In genomic region chr5:151134228-151134627, GRCh38 we compare ENCODE assay signal across 11 cellular contexts. TPM values are rescaled to one million over a fixed set of nuclear protein-coding genes. Genes with fewer than 3 reads are reported as not detected.
DNase-seq lines count a peak whose midpoint lies in the region; ATAC-seq and TF ChIP-seq lines count a peak whose summit lies in the region.
"Had no signal": no experiment of that assay in that cellular context is flagged by ENCODE, and none has a peak within 500 bp of the region (broad histone marks: within the 10 kb centered on the region; RNA-seq: fewer than 3 reads in every experiment).

No MANE protein-coding gene starts in this region.

- no peak for TF ChIP-seq CTCF in osteoblast (IDR thresholded peaks at IDR 0.05; ENCODE audit: extremely low read depth, low read depth, low read length)
- no peak for TF ChIP-seq CTCF in RWPE1 (conservative IDR thresholded peaks at IDR 0.05; ENCODE audit: low read depth)

- peaks cover 99% of the 10 kb centered on the region for H3K36me3 ChIP-seq in osteoblast (ENCODE audit: insufficient read depth, low read length)

- H3K27ac ChIP-seq in osteoblast (ENCODE audit: low read depth, low read length) (no peak overlapping the region), RWPE1 (no peak overlapping the region)
- H3K27ac ChIP-seq: coronary artery, right lobe of liver had no signal

- DNase-seq in Kasumi-1 (lab: John Stamatoyannopoulos, UW) (no peak), osteoblast (ENCODE audit: insufficient read length, low spot score, missing footprints) (no peak), RWPE1 (ENCODE audit: low spot score) (no peak), NCI-H748 treated with DMSO at 0.1 percent for 48 hours (lab: John Stamatoyannopoulos, UW) (no peak)
- DNase-seq: activated CD4-positive, alpha-beta T cell treated with anti-CD3 and anti-CD28 coated beads, Interleukin-2, amount 50 U/mL, for 1 hour; right lobe of liver had no signal

- peaks cover 10% of the 10 kb centered on the region for H3K79me2 ChIP-seq in osteoblast (ENCODE audit: insufficient read depth, low read length)

- no peak overlapping the region for H3K4me3 ChIP-seq in osteoblast (ENCODE audit: insufficient read depth, low read length)
- H3K4me3 ChIP-seq: coronary artery, right lobe of liver had no signal

- peaks cover 26% of the 10 kb centered on the region for H4K20me1 ChIP-seq in osteoblast (ENCODE audit: insufficient read depth, low read length)

- peak; percentile 64 for ATAC-seq in GM18505 (IDR thresholded peaks at IDR 0.05; ENCODE audit: unreplicated experiment)
- ATAC-seq in GM21360 (IDR thresholded peaks at IDR 0.05; ENCODE audit: unreplicated experiment): peak; percentile 55
- peak; percentile 73 for ATAC-seq in HG03432 (IDR thresholded peaks at IDR 0.05; ENCODE audit: unreplicated experiment)
- peak; percentile 25 for ATAC-seq in esophagus mucosa
- ATAC-seq: right lobe of liver had no signal

- TF ChIP-seq POLR2A in GM18505 (IDR thresholded peaks at IDR 0.05; ENCODE audit: borderline replicate concordance, extremely low read depth, insufficient read depth, insufficient read length): no peak

- no peaks in the 10 kb centered on the region for H3K4me1 ChIP-seq in osteoblast (ENCODE audit: insufficient read depth, low read length)
- H3K4me1 ChIP-seq: right lobe of liver had no signal

- POLR2A ChIA-PET in RWPE1 (lab: Yijun Ruan, JAX; ENCODE audit: low non-redundant PET): interaction anchor here (0.7 kb wide), 1 partner anchor 297 kb away, joined by 3 read pairs; no protein-coding TSS in a partner anchor

- no peak overlapping the region for H2AFZ ChIP-seq in osteoblast (ENCODE audit: low read length)

- CTCF ChIA-PET in RWPE1 (lab: Yijun Ruan, JAX): no interaction called here

- no peak overlapping the region for H3K4me2 ChIP-seq in osteoblast (ENCODE audit: insufficient read depth, low read length)

- H3K27me3 ChIP-seq in osteoblast (ENCODE audit: insufficient read depth, low read length): no peaks in the 10 kb centered on the region
- H3K27me3 ChIP-seq: right lobe of liver had no signal

- no peaks in the 10 kb centered on the region for H3K9me3 ChIP-seq in osteoblast (ENCODE audit: low read depth, low read length)
- H3K9me3 ChIP-seq: right lobe of liver had no signal

RNA-seq across cellular contexts. Expression of gene ANXA6, which starts 23.4 kb away (rescaled TPM):
- 10.8 TPM for total RNA-seq in esophagus mucosa
- 343 and 353 TPM in 2 replicates for total RNA-seq in osteoblast

RNA-seq across cellular contexts. Expression of gene TNIP1, which starts 53.4 kb away (rescaled TPM):
- total RNA-seq in esophagus mucosa: 71.5 TPM
- total RNA-seq in osteoblast: 66.3 and 85.8 TPM in 2 replicates

Comparison
In these comparisons a context has a peak if more than half of its experiments do, and no peak if none do; other contexts are left out.
1. RNA of gene ANXA6, which starts 23.4 kb away (total RNA-seq): 343 to 353 TPM in osteoblast; 10.8 TPM in esophagus mucosa (single experiment); every median in the first group is over 10 times any median in the second.
2. Peak in every context shown above with its lines, with median percentiles within 50 percentile points of each other: ATAC-seq.